11 cellular contexts compared by ENCODE assay signal in the genomic region with DNA sequence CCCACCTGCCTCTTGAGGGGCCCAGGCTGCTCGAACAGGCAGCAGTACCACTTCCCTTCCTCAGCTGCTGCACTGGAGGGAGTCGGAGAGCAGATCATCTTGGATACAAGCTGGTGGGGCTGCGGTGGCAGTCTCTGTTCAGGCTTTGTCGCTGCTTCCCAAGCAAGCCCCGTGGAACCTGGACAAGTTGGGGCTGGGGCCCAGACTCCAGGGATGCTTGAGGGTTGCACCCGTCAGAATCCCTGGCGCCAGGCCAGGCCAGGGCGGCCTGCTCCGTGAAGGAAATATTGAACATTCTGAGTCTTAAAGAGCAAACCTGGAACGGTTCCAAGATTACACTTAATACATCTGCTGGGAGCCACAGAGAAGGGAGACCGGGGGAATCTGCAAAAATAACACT.
DNase-seq lines count a peak whose midpoint lies in the region; ATAC-seq, FAIRE-seq and TF ChIP-seq lines count a peak whose summit lies in the region.
"Had no signal": no experiment of that assay in that cellular context is flagged by ENCODE, and none has a peak within 500 bp of the region (broad histone marks: within the 10 kb centered on the region; RNA-seq: fewer than 3 reads in every experiment).

No MANE protein-coding gene starts in this region.

- no peak overlapping the region for H3K9ac ChIP-seq in endothelial cell of umbilical vein (replicated peaks; ENCODE audit: extremely low read depth, insufficient read depth, low read length)

- H3K4me2 ChIP-seq in endothelial cell of umbilical vein (ENCODE audit: insufficient read depth, low read length), result no peak overlapping the region

- POLR2A ChIA-PET in endothelial cell of umbilical vein (lab: Charles Lee), result no interaction called here

- BruUV-seq in endothelial cell of umbilical vein (replicated peaks; lab: Mats Ljungman, UMichigan), result no TSS peak

- 6 to 10% (median 8%) methylated on average over 11 of the region's 11 CpGs for WGBS in ovary, 3 donors

- H3K36me3 ChIP-seq in endothelial cell of umbilical vein (ENCODE audit: control insufficient read depth in 2 of 2, extremely low read depth in 1 of 2, insufficient read depth in 2 of 2, low read length in 2 of 2) (no peaks in the 10 kb centered on the region), ovary (no peaks in the 10 kb centered on the region)

- DNase-seq in GM03348 (ENCODE audit: low spot score) (peak; percentile 30), NCI-H345 (lab: John Stamatoyannopoulos, UW) (peak; percentile 80), endothelial cell of umbilical vein (ENCODE audit: low read depth, low spot score) (peak; percentile 21), ovary (peak; percentile 39 to 70 (median 53)), epidermal melanocyte (ENCODE audit: insufficient read length, low spot score) (no peak), NCI-H1694 treated with DMSO at 0.1 percent for 48 hours (lab: John Stamatoyannopoulos, UW) (no peak)
- DNase-seq in activated naive CD4-positive, alpha-beta T cell (lab: John Stamatoyannopoulos, UW), result no peak
- DNase-seq: activated CD4-positive, CD25-positive, alpha-beta regulatory T cell treated with anti-CD3 and anti-CD28 coated beads, Interleukin-2, amount 50 U/mL, for 72 hours; NCI-H526 treated with DMSO at 0.1 percent for 48 hours had no signal

- intact Hi-C loops in endothelial cell of umbilical vein (cut with micrococcal nuclease), result no loop called here
- intact Hi-C loops in ovary (cut with DNase I), result loop anchor here in 1 of 4 donors (2.0 kb wide), 1 partner anchor 52 kb away; no protein-coding TSS in a partner anchor

- no peaks in the 10 kb centered on the region for H4K20me1 ChIP-seq in endothelial cell of umbilical vein (replicated peaks; ENCODE audit: control insufficient read depth, extremely low read depth, insufficient read depth, low read length)

- peaks cover 0 to 4% of the 10 kb centered on the region in 2 experiments for H3K27me3 ChIP-seq in endothelial cell of umbilical vein (ENCODE audit: control insufficient read depth in 2 of 2, insufficient read depth in 2 of 2, low read length in 2 of 2)
- H3K27me3 ChIP-seq in ovary, result no peaks in the 10 kb centered on the region

- dilution Hi-C loops in endothelial cell of umbilical vein (cut with MboI; ENCODE audit: extremely low pct_ligation_motif_present, low sequenced_read_pairs), result no loop called here

- H3K4me1 ChIP-seq in endothelial cell of umbilical vein (ENCODE audit: control insufficient read depth, extremely low read depth, insufficient read depth, low read length), result no peaks in the 10 kb centered on the region
- peaks cover 5% of the 10 kb centered on the region for H3K4me1 ChIP-seq in ovary (ENCODE audit: insufficient read depth)
- H3K4me1 ChIP-seq: psoas muscle had no signal

- TF ChIP-seq POLR2A in endothelial cell of umbilical vein (IDR thresholded peaks at IDR 0.05; ENCODE audit: low read depth, low read length), result no peak
- TF ChIP-seq POLR2A in ovary (IDR thresholded peaks at IDR 0.05), result no peak

- CTCF ChIA-PET in endothelial cell of umbilical vein (lab: Charles Lee), result no interaction called here

- H3K9me1 ChIP-seq in endothelial cell of umbilical vein (replicated peaks; ENCODE audit: control insufficient read depth, extremely low read depth, insufficient read depth, low read length), result no peaks in the 10 kb centered on the region

- H3K4me3 ChIP-seq in endothelial cell of umbilical vein (replicated peaks in 1 of 3; ENCODE audit: insufficient read depth in 1 of 3, low read depth in 1 of 3, low read length in 3 of 3), result no peak overlapping the region
- no peak overlapping the region for H3K4me3 ChIP-seq in ovary
- H3K4me3 ChIP-seq: psoas muscle had no signal

- ATAC-seq in GM21825 (IDR thresholded peaks at IDR 0.05; ENCODE audit: unreplicated experiment), result no peak
- ATAC-seq: psoas muscle had no signal

- H3K27ac ChIP-seq in endothelial cell of umbilical vein (ENCODE audit: insufficient read depth, low read depth, low read length) (no peak overlapping the region), ovary (no peak overlapping the region)
- H3K27ac ChIP-seq: psoas muscle had no signal

- no peaks in the 10 kb centered on the region for H3K9me3 ChIP-seq in endothelial cell of umbilical vein (replicated peaks; ENCODE audit: control insufficient read depth, insufficient read depth, low read length)
- no peaks in the 10 kb centered on the region for H3K9me3 ChIP-seq in ovary
- H3K9me3 ChIP-seq: psoas muscle had no signal

- TF ChIP-seq CTCF in endothelial cell of umbilical vein (IDR thresholded peaks at IDR 0.05; ENCODE audit: extremely low read depth in 1 of 2, insufficient read depth in 1 of 2, low read depth in 1 of 2, low read length in 2 of 2) (no peak), ovary (IDR thresholded peaks at IDR 0.05) (no peak)

- no peak for FAIRE-seq in endothelial cell of umbilical vein (lab: Jason Lieb, UNC)

- TF ChIP-seq EP300 in ovary (IDR thresholded peaks at IDR 0.05), result no peak

- H2AFZ ChIP-seq in endothelial cell of umbilical vein (ENCODE audit: low read depth, low read length), result no peak overlapping the region

- no peaks in the 10 kb centered on the region for H3K79me2 ChIP-seq in endothelial cell of umbilical vein (ENCODE audit: control insufficient read depth, insufficient read depth, low read length)

TF ChIP-seq in endothelial cell of umbilical vein, 7 proteins besides CTCF, POLR2A, EP300 and RAD21:
- TF ChIP-seq, protein P1, sequence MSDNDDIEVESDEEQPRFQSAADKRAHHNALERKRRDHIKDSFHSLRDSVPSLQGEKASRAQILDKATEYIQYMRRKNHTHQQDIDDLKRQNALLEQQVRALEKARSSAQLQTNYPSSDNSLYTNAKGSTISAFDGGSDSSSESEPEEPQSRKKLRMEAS (IDR thresholded peaks at IDR 0.05; ENCODE audit: insufficient read depth, insufficient read length), result no peak
- no peak for TF ChIP-seq MYC (IDR thresholded peaks at IDR 0.05; ENCODE audit: low read depth, low read length)
- no peak for TF ChIP-seq GATA2 (IDR thresholded peaks at IDR 0.05; ENCODE audit: insufficient read depth, insufficient read length, low read depth, low read length)
- TF ChIP-seq FOS (IDR thresholded peaks at IDR 0.05; ENCODE audit: borderline replicate concordance, insufficient read depth, low read length), result no peak
- no peak for TF ChIP-seq POLR2AphosphoS5 (IDR thresholded peaks at IDR 0.05; ENCODE audit: insufficient read depth, low read depth, low read length)
- no peak for TF ChIP-seq EZH2 (IDR thresholded peaks at IDR 0.05; ENCODE audit: borderline replicate concordance, low read depth, low read length, severe bottlenecking)
- TF ChIP-seq JUN (IDR thresholded peaks at IDR 0.05; ENCODE audit: borderline replicate concordance, insufficient read depth, insufficient read length, low read depth), result no peak

Comparison
In these comparisons a context has a peak if more than half of its experiments do, and no peak if none do; other contexts are left out.
1. DNase-seq: peak in GM03348 (single experiment), NCI-H345 (single experiment), endothelial cell of umbilical vein (single experiment) and ovary (5 of 5); none in epidermal melanocyte (single experiment), NCI-H1694 treated with DMSO at 0.1 percent for 48 hours (single experiment) and activated naive CD4-positive, alpha-beta T cell (0 of 4).